ENCODE assay signal across 22 cellular contexts in genomic region chr15:92647467-92648163, GRCh38. TPM values are rescaled to one million over a fixed set of nuclear protein-coding genes. Genes with fewer than 3 reads are reported as not detected.
DNase-seq lines count a peak whose midpoint lies in the region; ATAC-seq, FAIRE-seq and TF ChIP-seq lines count a peak whose summit lies in the region.
"Had no signal": no experiment of that assay in that cellular context is flagged by ENCODE, and none has a peak within 500 bp of the region (broad histone marks: within the 10 kb centered on the region; RNA-seq: fewer than 3 reads in every experiment).

No MANE protein-coding gene starts in this region.

- H2BK5ac ChIP-seq in H1 (ENCODE audit: low read depth, low read length), result peak overlapping the region; percentile 100

- peaks cover 11% of the 10 kb centered on the region; the same call in 1 of the 2 replicates for H3K9me3 ChIP-seq in Caco-2
- no peaks in the 10 kb centered on the region for H3K9me3 ChIP-seq in H1 (ENCODE audit: insufficient read depth in 2 of 2, low read depth in 1 of 2, low read length in 1 of 2)
- H3K9me3 ChIP-seq: ascending aorta, left lung, upper lobe of left lung had no signal

- peaks cover 37% of the 10 kb centered on the region for H3K4me1 ChIP-seq in Caco-2
- H3K4me1 ChIP-seq in H1 (replicated peaks in 1 of 4; ENCODE audit: control insufficient read depth in 3 of 4, insufficient read depth in 4 of 4, low read length in 3 of 4), result peaks cover 10 to 34% (median 28%) of the 10 kb centered on the region in 4 experiments
- H3K4me1 ChIP-seq: ascending aorta had no signal

- peak; percentile 100 for FAIRE-seq in H1 (lab: Jason Lieb, UNC)

- no peaks in the 10 kb centered on the region for H4K20me1 ChIP-seq in H1 (replicated peaks in 1 of 2; ENCODE audit: control insufficient read depth in 1 of 2, insufficient read depth in 2 of 2, low read length in 2 of 2)

- H3K4me3 Mint-ChIP-seq in Caco-2 (ENCODE audit: unreplicated experiment) (peak overlapping the region; percentile 22), nephron (no peak overlapping the region)
- H3K4me3 Mint-ChIP-seq: activated naive CD4-positive, alpha-beta T cell treated with anti-CD3 and anti-CD28 coated beads, Interleukin-2, amount 50 U/mL, for 24 hours; activated T-helper 17 cell treated with anti-CD3 and anti-CD28 coated beads, Interleukin-2, amount 50 U/mL, for 72 hours; natural killer cell treated with Interleukin-12 subunit alpha and Interleukin-12 subunit beta and Interleukin-15 and Interleukin-18, amount 100 ng/mL, for 72 hours had no signal

- peaks cover 10% of the 10 kb centered on the region for H3K79me1 ChIP-seq in H1 (ENCODE audit: low read depth, low read length)

- no peak overlapping the region for H2AFZ ChIP-seq in H1 (ENCODE audit: low read length)

- 11% methylated on average over 1 of the region's 1 CpG; no CpG with 5 or more reads in 1 of the 2 experiments for WGBS in H1 (ENCODE audit: extremely low coverage in 1 of 2, insufficient coverage in 1 of 2, insufficient read length in 1 of 2, insufficient replicate concordance in 2 of 2, low coverage in 1 of 2, low lambda C conversion rate in 2 of 2, missing lambda C conversion rate in 1 of 2), 2 experiments

- peak overlapping the region; percentile 87 for H3K56ac ChIP-seq in H1 (replicated peaks; ENCODE audit: insufficient read length, low read depth, low read length)

- H3K18ac ChIP-seq in H1 (ENCODE audit: extremely low read depth, low read length), result peak overlapping the region; percentile 99

- TF ChIP-seq RAD21 in H1 (IDR thresholded peaks at IDR 0.05 in 1 of 2, conservative IDR thresholded peaks at IDR 0.05 in 1 of 2; ENCODE audit: low read depth in 2 of 2, low read length in 2 of 2), result no peak

- H3K27me3 ChIP-seq in Caco-2 (replicated peaks; ENCODE audit: control insufficient read depth, insufficient read depth, low read length) (no peaks in the 10 kb centered on the region), H1 (replicated peaks in 1 of 4; ENCODE audit: control insufficient read depth in 3 of 4, extremely low read depth in 1 of 4, insufficient read depth in 3 of 4, low read length in 3 of 4) (no peaks in the 10 kb centered on the region)
- H3K27me3 ChIP-seq: ascending aorta, BE2C, dorsolateral prefrontal cortex, left lung, upper lobe of left lung had no signal

- H3K4me2 ChIP-seq in H1 (ENCODE audit: insufficient read depth in 1 of 2, low read depth in 2 of 2, low read length in 2 of 2), result peak overlapping the region; percentile 54 to 64

- intact Hi-C loops in Caco-2 (cut with micrococcal nuclease; ENCODE audit: unreplicated experiment), result no loop called here

- TF ChIP-seq POLR2A in H1 (IDR thresholded peaks at IDR 0.05; ENCODE audit: control extremely low read depth in 1 of 2, low read depth in 2 of 2, low read length in 2 of 2), result no peak

- H3K23ac ChIP-seq in H1 (ENCODE audit: insufficient read length), result no peak overlapping the region

- peaks cover 5 to 66% of the 10 kb centered on the region in 2 experiments for H3K79me2 ChIP-seq in H1 (ENCODE audit: control insufficient read depth in 1 of 2, insufficient read depth in 2 of 2, low read length in 2 of 2)

- peak overlapping the region; percentile 100 for H3K4ac ChIP-seq in H1 (replicated peaks; ENCODE audit: insufficient read length, low read depth, low read length)

- H2AK5ac ChIP-seq in H1 (ENCODE audit: low read depth, low read length), result no peak overlapping the region; the same call in none of the 2 replicates

- TF ChIP-seq CTCF in Caco-2 (IDR thresholded peaks at IDR 0.05; ENCODE audit: insufficient read depth in 1 of 2, low read depth in 1 of 2, low read length in 1 of 2, severe bottlenecking in 1 of 2, unreplicated experiment in 1 of 2), result no peak
- TF ChIP-seq CTCF in H1 (IDR thresholded peaks at IDR 0.05; ENCODE audit: control extremely low read depth in 1 of 3, insufficient read depth in 1 of 3, low read depth in 1 of 3, low read length in 3 of 3), result no peak
- TF ChIP-seq CTCF in nephron (IDR thresholded peaks at IDR 0.05; ENCODE audit: unreplicated experiment in 3 of 3), result no peak

- ATAC-seq in HG03378 (IDR thresholded peaks at IDR 0.05; ENCODE audit: unreplicated experiment), result no peak
- ATAC-seq: activated T-helper 17 cell treated with anti-CD3 and anti-CD28 coated beads, Interleukin-2, amount 50 U/mL, for 72 hours; natural killer cell treated with Interleukin-12 subunit alpha and Interleukin-12 subunit beta and Interleukin-15 and Interleukin-18, amount 100 ng/mL, for 72 hours had no signal

- H3K9me3 Mint-ChIP-seq in Caco-2 (ENCODE audit: unreplicated experiment) (peaks cover 21% of the 10 kb centered on the region), nephron (peaks cover 2% of the 10 kb centered on the region)
- H3K9me3 Mint-ChIP-seq: natural killer cell treated with Interleukin-12 subunit alpha and Interleukin-12 subunit beta and Interleukin-15 and Interleukin-18, amount 100 ng/mL, for 72 hours had no signal

- peak overlapping the region; percentile 100 for H2BK12ac ChIP-seq in H1 (ENCODE audit: low read depth, low read length)

- peak overlapping the region; percentile 100 for H2BK120ac ChIP-seq in H1 (replicated peaks; ENCODE audit: low read depth, low read length)

- no peak overlapping the region for H2BK15ac ChIP-seq in H1 (ENCODE audit: low read length)

- H3K4me3 ChIP-seq in Caco-2 (ENCODE audit: low read depth, low read length) (no peak overlapping the region), H1 (ENCODE audit: extremely low read depth in 1 of 4, insufficient read depth in 2 of 4, low read depth in 3 of 4, low read length in 4 of 4) (peak overlapping the region in 2 of 4 experiments; percentile 1 to 34; a peak in 4 of 8 replicates)
- H3K4me3 ChIP-seq: ascending aorta, dorsolateral prefrontal cortex, left lung, SK-N-MC, upper lobe of left lung had no signal

- H3K9ac ChIP-seq in H1 (replicated peaks in 1 of 4; ENCODE audit: extremely low read depth in 1 of 4, low read depth in 3 of 4, low read length in 3 of 4), result peak overlapping the region in 1 of 4 experiments; percentile 14; a peak in 2 of 7 replicates

- H3K36me3 ChIP-seq in Caco-2 (ENCODE audit: control insufficient read depth, insufficient read depth, low read length) (peaks cover 8% of the 10 kb centered on the region), H1 (ENCODE audit: control insufficient read depth in 2 of 4, insufficient read depth in 4 of 4, low read length in 3 of 4) (peaks cover 0 to 2% (median under 1%) of the 10 kb centered on the region in 4 experiments; a peak in 2 of 8 replicates)
- H3K36me3 ChIP-seq: ascending aorta, BE2C, left lung, upper lobe of left lung had no signal

- DNase-seq in Caco-2 (no peak), NCI-H226 (peak; percentile 40), H1 (ENCODE audit: low read depth in 1 of 2, low spot score in 2 of 2) (peak in 1 of 2 experiments; percentile 46), amniotic stem cell (lab: John Stamatoyannopoulos, UW) (no peak), NCI-H526 treated with DMSO at 0.1 percent for 48 hours (lab: John Stamatoyannopoulos, UW) (no peak), AG08395 (ENCODE audit: low spot score) (no peak)
- DNase-seq: activated CD4-positive, alpha-beta T cell treated with anti-CD3 and anti-CD28 coated beads, Interleukin-2, amount 50 U/mL, for 1 hour; BE2C; dorsolateral prefrontal cortex; GOT3; left lung; NCI-H1436 treated with DMSO at 0.1 percent for 48 hours; NCI-H524; RPMI8226; upper lobe of left lung had no signal

- BruUV-seq in Caco-2 (replicated peaks; lab: Mats Ljungman, UMichigan), result no TSS peak

- H4K8ac ChIP-seq in H1 (ENCODE audit: extremely low read depth, insufficient read depth, low read length), result no peak overlapping the region

- peak in 1 of 2 experiments; percentile 82; a peak in 1 of 3 replicates for TF ChIP-seq EP300 in H1 (IDR thresholded peaks at IDR 0.05; ENCODE audit: borderline replicate concordance in 1 of 2, low read depth in 2 of 2, low read length in 2 of 2)

- H3K36me3 Mint-ChIP-seq in Caco-2 (ENCODE audit: insufficient read depth, unreplicated experiment) (peaks cover 62% of the 10 kb centered on the region), nephron (ENCODE audit: low read depth) (peaks cover 5% of the 10 kb centered on the region)
- H3K36me3 Mint-ChIP-seq: activated naive CD4-positive, alpha-beta T cell treated with anti-CD3 and anti-CD28 coated beads, Interleukin-2, amount 50 U/mL, for 24 hours; natural killer cell treated with Interleukin-12 subunit alpha and Interleukin-12 subunit beta and Interleukin-15 and Interleukin-18, amount 100 ng/mL, for 72 hours had no signal

- H3K4me1 Mint-ChIP-seq in Caco-2 (ENCODE audit: low read depth, unreplicated experiment) (peaks cover 55% of the 10 kb centered on the region), nephron (peaks cover 64% of the 10 kb centered on the region)
- H3K4me1 Mint-ChIP-seq: activated T-helper 17 cell treated with anti-CD3 and anti-CD28 coated beads, Interleukin-2, amount 50 U/mL, for 72 hours had no signal

- H3K27ac Mint-ChIP-seq in Caco-2 (ENCODE audit: unreplicated experiment) (peak overlapping the region; percentile 77), nephron (peak overlapping the region in 2 of 3 experiments; percentile 15 to 25)
- H3K27ac Mint-ChIP-seq: activated naive CD4-positive, alpha-beta T cell treated with anti-CD3 and anti-CD28 coated beads, Interleukin-2, amount 50 U/mL, for 24 hours; activated T-helper 17 cell treated with anti-CD3 and anti-CD28 coated beads, Interleukin-2, amount 50 U/mL, for 72 hours; natural killer cell treated with Interleukin-12 subunit alpha and Interleukin-12 subunit beta and Interleukin-15 and Interleukin-18, amount 100 ng/mL, for 72 hours had no signal

- H3K23me2 ChIP-seq in H1 (ENCODE audit: low read depth, low read length), result no peaks in the 10 kb centered on the region

- POLR2A ChIA-PET in Caco-2 (lab: Charles Lee) (no interaction called here), H1 (lab: Charles Lee; ENCODE audit: partially characterized antibody) (interaction anchor here (0.6 to 1.7 kb wide), 5 partner anchors 8 to 126 kb away, joined by 3 to 5 read pairs (median 3); partner anchors contain the start of gene FAM174B)

- H3K27me3 Mint-ChIP-seq in Caco-2 (ENCODE audit: insufficient read depth, unreplicated experiment) (no peaks in the 10 kb centered on the region), nephron (ENCODE audit: low read depth) (no peaks in the 10 kb centered on the region)

- peak overlapping the region; percentile 100 for H4K5ac ChIP-seq in H1 (ENCODE audit: insufficient read length, low read depth, low read length)

- H3K27ac ChIP-seq in H1 (ENCODE audit: low read depth, low read length), result peak overlapping the region; percentile 83
- H3K27ac ChIP-seq: ascending aorta, left lung, SK-N-MC had no signal

- no peak overlapping the region for H3K14ac ChIP-seq in H1 (ENCODE audit: insufficient read length)

- peak overlapping the region; percentile 100 for H4K91ac ChIP-seq in H1 (replicated peaks; ENCODE audit: insufficient read length, low read length)

- CTCF ChIA-PET in Caco-2 (lab: Charles Lee), result no interaction called here
- CTCF ChIA-PET in H1 (lab: Charles Lee; ENCODE audit: partially characterized antibody), result interaction anchor here (0.9 to 1.4 kb wide), 3 partner anchors 11 to 256 kb away, joined by 3 to 4 read pairs (median 4); no protein-coding TSS in a partner anchor

- peak overlapping the region; percentile 100 for H2BK20ac ChIP-seq in H1 (ENCODE audit: low read length)

RNA-seq across cellular contexts. Expression of gene FAM174B, which starts 8.0 kb away (rescaled TPM):
- 79.4 and 87.5 TPM in 2 replicates for total RNA-seq in Caco-2 (2022)
- total RNA-seq in H1 (2021; fragmentation: NEBNext Ultra II Directional; extraction: Animal tissue kit (Norgen Biotek cat#: 25700)), result 35.2 and 35.3 TPM in 2 replicates
- 9.3 and 10.1 TPM in 2 replicates for polyA plus RNA-seq in H1 (2011; rRNA removed)
- polyA plus RNA-seq in H1 (2011; cell fraction: cytosol; rRNA removed), result 9.7 TPM
- 13.4 TPM for polyA plus RNA-seq in H1 (2011; cell fraction: nucleus; rRNA removed)
- polyA plus RNA-seq in H1 (2012, experiment 1 of 2), result 21.5 to 31.3 TPM (median 28.3 TPM) in 4 replicates
- 15.9 TPM for polyA plus RNA-seq in H1 (2012, experiment 2 of 2)
- polyA plus RNA-seq in H1 (2013, experiment 1 of 2), result 20.3 TPM
- polyA plus RNA-seq in H1 (2013, experiment 2 of 2), result 27.1 TPM
- 24.5 and 32.5 TPM in 2 replicates for polyA minus RNA-seq in H1 (2011; rRNA and poly(A)+ RNA removed)
- polyA minus RNA-seq in H1 (2011; cell fraction: cytosol; rRNA and poly(A)+ RNA removed), result 16.4 TPM
- 13.8 TPM for polyA minus RNA-seq in H1 (2011; cell fraction: nucleus; rRNA and poly(A)+ RNA removed)
